9 cellular contexts compared by ENCODE assay signal in the genomic region with DNA sequence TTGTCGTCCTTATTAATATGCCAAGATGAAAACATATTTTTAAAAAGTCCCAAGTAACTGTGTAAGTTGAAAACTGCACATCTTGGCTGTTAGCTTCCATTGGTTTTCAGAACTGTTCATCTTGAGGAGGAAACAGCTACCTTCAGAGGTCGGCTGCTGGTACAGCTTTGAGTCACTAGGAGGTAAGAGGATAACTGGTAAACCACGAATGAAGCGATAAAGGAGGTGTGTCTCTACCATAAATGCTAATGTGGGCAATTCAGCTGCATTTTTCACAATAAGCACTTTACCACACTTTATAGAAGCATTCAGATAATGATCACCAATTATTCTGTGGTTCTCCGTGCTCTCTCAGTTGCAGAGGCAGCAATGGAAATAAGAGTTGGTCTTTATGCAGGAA.
A peak's percentile ranks its signal among the peaks of the same experiment; 100 is the strongest.
DNase-seq lines count a peak whose midpoint lies in the region; ATAC-seq and TF ChIP-seq lines count a peak whose summit lies in the region.
"Had no signal": no experiment of that assay in that cellular context is flagged by ENCODE, and none has a peak within 500 bp of the region (broad histone marks: within the 10 kb centered on the region; RNA-seq: fewer than 3 reads in every experiment).

No MANE protein-coding gene starts in this region.

- H3K9ac ChIP-seq in SK-N-MC (ENCODE audit: insufficient read length), result peak overlapping the region; percentile 9
- no peak overlapping the region for H3K9ac ChIP-seq in H9 (ENCODE audit: extremely low read depth, insufficient read length, low read length)

- H2AFZ ChIP-seq in H9 (ENCODE audit: low read length), result no peak overlapping the region

- H3K56ac ChIP-seq in H9 (ENCODE audit: insufficient read length, low read depth, low read length), result no peak overlapping the region

- peak overlapping the region; percentile 16 for H3K4me3 Mint-ChIP-seq in activated naive CD4-positive, alpha-beta T cell treated with anti-CD3 and anti-CD28 coated beads for 36 hours
- peak overlapping the region; percentile 65 for H3K4me3 Mint-ChIP-seq in central memory CD8-positive, alpha-beta T cell
- H3K4me3 Mint-ChIP-seq in H9, result no peak overlapping the region

- H2BK20ac ChIP-seq in H9 (ENCODE audit: low read depth, low read length, poor library complexity, severe bottlenecking), result no peak overlapping the region

- H4K91ac ChIP-seq in H9 (ENCODE audit: insufficient read length, low read depth, low read length), result no peak overlapping the region

- peaks cover 17% of the 10 kb centered on the region for H3K23me2 ChIP-seq in H9 (ENCODE audit: insufficient read length, low read depth, low read length, poor library complexity, severe bottlenecking)

- no peaks in the 10 kb centered on the region for H3K79me1 ChIP-seq in H9 (ENCODE audit: insufficient read depth, low read depth, low read length, poor library complexity, severe bottlenecking)

- intact Hi-C loops in activated naive CD4-positive, alpha-beta T cell treated with anti-CD3 and anti-CD28 coated beads for 36 hours (cut with micrococcal nuclease), result no loop called here

- ATAC-seq in central memory CD8-positive, alpha-beta T cell (replicated peaks; ENCODE audit: extremely low read depth, poor library complexity, severe bottlenecking), result no peak
- peak; percentile 33 for ATAC-seq in stimulated activated naive CD8-positive, alpha-beta T cell treated with anti-CD3 and anti-CD28 coated beads, Interleukin-15, Interleukin-2, amounts not matched to agents 100 U/mL and 50 U/mL, for 24 hours

- H3K79me2 ChIP-seq in H9 (ENCODE audit: insufficient read depth, low read length), result no peaks in the 10 kb centered on the region

- H3K9me3 ChIP-seq in SK-N-MC (ENCODE audit: low read depth, low read length), result no peaks in the 10 kb centered on the region
- H3K9me3 ChIP-seq in H9 (ENCODE audit: control insufficient read depth, low read depth, low read length), result no peaks in the 10 kb centered on the region
- H3K9me3 ChIP-seq: BE2C had no signal

- peaks cover 45% of the 10 kb centered on the region for H3K4me1 Mint-ChIP-seq in activated naive CD4-positive, alpha-beta T cell treated with anti-CD3 and anti-CD28 coated beads for 36 hours (ENCODE audit: low read depth)
- H3K4me1 Mint-ChIP-seq in central memory CD8-positive, alpha-beta T cell, result peaks cover 33% of the 10 kb centered on the region
- peaks cover 15 to 18% of the 10 kb centered on the region in 2 experiments for H3K4me1 Mint-ChIP-seq in H9

- WGBS in H9 (ENCODE audit: extremely low coverage, insufficient read length, low lambda C conversion rate), result no CpG with 5 or more reads among the region's 5 CpGs

- H3K36me3 Mint-ChIP-seq in activated naive CD4-positive, alpha-beta T cell treated with anti-CD3 and anti-CD28 coated beads for 36 hours (ENCODE audit: low read depth), result peaks cover 3% of the 10 kb centered on the region
- peaks cover 28% of the 10 kb centered on the region for H3K36me3 Mint-ChIP-seq in central memory CD8-positive, alpha-beta T cell (ENCODE audit: insufficient read depth)
- no peaks in the 10 kb centered on the region; a peak in 2 of 7 replicates for H3K36me3 Mint-ChIP-seq in H9 (ENCODE audit: insufficient read depth in 1 of 3, low read depth in 3 of 3)

- peaks cover 4% of the 10 kb centered on the region; the same call in 1 of the 2 replicates for H3K4me1 ChIP-seq in H9 (ENCODE audit: insufficient read depth, low read length)

- no peak overlapping the region for H2BK15ac ChIP-seq in H9 (ENCODE audit: low read depth, low read length)

- no peak overlapping the region for H2BK120ac ChIP-seq in H9 (ENCODE audit: low read depth, low read length, poor library complexity, severe bottlenecking)

- no peak overlapping the region for H4K5ac ChIP-seq in H9 (ENCODE audit: insufficient read length, low read depth, low read length)

- H3K36me3 ChIP-seq in SK-N-MC (ENCODE audit: insufficient read depth, low read length), result no peaks in the 10 kb centered on the region
- H3K36me3 ChIP-seq: BE2C had no signal

- H3K14ac ChIP-seq in H9 (ENCODE audit: insufficient read depth, low read length), result no peak overlapping the region

- H2AK5ac ChIP-seq in H9 (ENCODE audit: insufficient read length, low read length), result no peak overlapping the region

- no peak overlapping the region for H3K4me2 ChIP-seq in H9 (ENCODE audit: insufficient read depth, insufficient read length, low read length)

- H3K27ac ChIP-seq in SK-N-MC (0 out of 2 replicates have a peak overlapping the region, but pooled peaks have one; percentile 39), H9 (ENCODE audit: insufficient read length, low read depth, low read length) (no peak overlapping the region)

- no peak overlapping the region for H2BK5ac ChIP-seq in H9 (ENCODE audit: insufficient read length, low read length)

- H3K27me3 ChIP-seq in H9 (ENCODE audit: insufficient read depth, low read length), result no peaks in the 10 kb centered on the region; the same call in 1 of the 2 replicates
- H3K27me3 ChIP-seq: BE2C had no signal

- H3K4ac ChIP-seq in H9 (ENCODE audit: low read depth, low read length), result no peak overlapping the region

- peak overlapping the region; percentile 81 for H3K27ac Mint-ChIP-seq in activated naive CD4-positive, alpha-beta T cell treated with anti-CD3 and anti-CD28 coated beads for 36 hours
- H3K27ac Mint-ChIP-seq in central memory CD8-positive, alpha-beta T cell (ENCODE audit: low read depth), result peak overlapping the region; percentile 100
- H3K27ac Mint-ChIP-seq in H9, result no peak overlapping the region

- DNase-seq in activated naive CD4-positive, alpha-beta T cell treated with anti-CD3 and anti-CD28 coated beads for 36 hours, result peak; percentile 78
- no peak for DNase-seq in activated naive CD4-positive, alpha-beta T cell treated with anti-CD3 and anti-CD28 coated beads, Interleukin-2, amount 50 U/mL, for 16 hours
- DNase-seq in SK-N-MC (ENCODE audit: low read depth, low spot score) (no peak), H9 (no peak), NCI-H2029 treated with DMSO at 0.1 percent for 48 hours (lab: John Stamatoyannopoulos, UW) (no peak), pons (ENCODE audit: low spot score) (no peak)
- no peak for DNase-seq in central memory CD8-positive, alpha-beta T cell (ENCODE audit: low spot score in 2 of 2)
- peak; percentile 53 for DNase-seq in stimulated activated naive CD8-positive, alpha-beta T cell treated with anti-CD3 and anti-CD28 coated beads, Interleukin-15, Interleukin-2, amounts not matched to agents 100 U/mL and 50 U/mL, for 24 hours

- H2BK12ac ChIP-seq in H9 (ENCODE audit: insufficient read length, low read depth, low read length), result no peak overlapping the region

- no peak for TF ChIP-seq CTCF in H9 (conservative IDR thresholded peaks at IDR 0.05)

- H3K4me3 ChIP-seq in SK-N-MC, result no peak overlapping the region

- H3K9me3 Mint-ChIP-seq in activated naive CD4-positive, alpha-beta T cell treated with anti-CD3 and anti-CD28 coated beads for 36 hours, result no peaks in the 10 kb centered on the region
- no peaks in the 10 kb centered on the region for H3K9me3 Mint-ChIP-seq in central memory CD8-positive, alpha-beta T cell
- no peaks in the 10 kb centered on the region; a peak in 2 of 5 replicates for H3K9me3 Mint-ChIP-seq in H9

- CTCF ChIA-PET in activated naive CD4-positive, alpha-beta T cell treated with anti-CD3 and anti-CD28 coated beads for 36 hours (lab: Charles Lee), result interaction anchor here (0.6 to 2.1 kb wide), 17 partner anchors 10 to 431 kb away, joined by 3 to 18 read pairs (median 3); no protein-coding TSS in a partner anchor

- H4K20me1 ChIP-seq in H9 (ENCODE audit: control insufficient read depth, insufficient read depth, insufficient read length), result no peaks in the 10 kb centered on the region

- no peaks in the 10 kb centered on the region for H3K27me3 Mint-ChIP-seq in activated naive CD4-positive, alpha-beta T cell treated with anti-CD3 and anti-CD28 coated beads for 36 hours (ENCODE audit: low read depth)
- H3K27me3 Mint-ChIP-seq in central memory CD8-positive, alpha-beta T cell, result no peaks in the 10 kb centered on the region
- H3K27me3 Mint-ChIP-seq in H9 (ENCODE audit: low read depth), result peaks cover 23% of the 10 kb centered on the region

- H4K8ac ChIP-seq in H9 (replicated peaks; ENCODE audit: insufficient read length, low read depth, low read length), result no peak overlapping the region

- H3T11ph ChIP-seq in H9 (ENCODE audit: low read length), result no peak overlapping the region

- H3K18ac ChIP-seq in H9 (ENCODE audit: insufficient read length, low read depth, low read length), result no peak overlapping the region

- no peak overlapping the region for H3K23ac ChIP-seq in H9 (ENCODE audit: insufficient read length, low read depth, low read length)

Comparison
In these comparisons a context has a peak if more than half of its experiments do, and no peak if none do; other contexts are left out.
1. DNase-seq: peak in activated naive CD4-positive, alpha-beta T cell treated with anti-CD3 and anti-CD28 coated beads for 36 hours (single experiment) and stimulated activated naive CD8-positive, alpha-beta T cell treated with anti-CD3 and anti-CD28 coated beads, Interleukin-15, Interleukin-2, amounts not matched to agents 100 U/mL and 50 U/mL, for 24 hours (single experiment); none in activated naive CD4-positive, alpha-beta T cell treated with anti-CD3 and anti-CD28 coated beads, Interleukin-2, amount 50 U/mL, for 16 hours (single experiment), SK-N-MC (single experiment), central memory CD8-positive, alpha-beta T cell (0 of 2), H9 (single experiment), NCI-H2029 treated with DMSO at 0.1 percent for 48 hours (single experiment) and pons (single experiment).
2. H3K27ac Mint-ChIP-seq: peak in activated naive CD4-positive, alpha-beta T cell treated with anti-CD3 and anti-CD28 coated beads for 36 hours (single experiment) and central memory CD8-positive, alpha-beta T cell (single experiment); none in H9 (0 of 3).
3. H3K4me3 Mint-ChIP-seq: peak in activated naive CD4-positive, alpha-beta T cell treated with anti-CD3 and anti-CD28 coated beads for 36 hours (single experiment) and central memory CD8-positive, alpha-beta T cell (single experiment); none in H9 (0 of 2).